In genomic region chr2:134657650-134658250, GRCh38 we compare ENCODE assay signal across 1 cellular context.
TF ChIP-seq lines count a peak whose summit lies in the region.

No MANE protein-coding gene starts in this region.

TF ChIP-seq in liver, 16 proteins besides CTCF, POLR2A, EP300 and RAD21 (continued from another document):
- TF ChIP-seq, protein P1, sequence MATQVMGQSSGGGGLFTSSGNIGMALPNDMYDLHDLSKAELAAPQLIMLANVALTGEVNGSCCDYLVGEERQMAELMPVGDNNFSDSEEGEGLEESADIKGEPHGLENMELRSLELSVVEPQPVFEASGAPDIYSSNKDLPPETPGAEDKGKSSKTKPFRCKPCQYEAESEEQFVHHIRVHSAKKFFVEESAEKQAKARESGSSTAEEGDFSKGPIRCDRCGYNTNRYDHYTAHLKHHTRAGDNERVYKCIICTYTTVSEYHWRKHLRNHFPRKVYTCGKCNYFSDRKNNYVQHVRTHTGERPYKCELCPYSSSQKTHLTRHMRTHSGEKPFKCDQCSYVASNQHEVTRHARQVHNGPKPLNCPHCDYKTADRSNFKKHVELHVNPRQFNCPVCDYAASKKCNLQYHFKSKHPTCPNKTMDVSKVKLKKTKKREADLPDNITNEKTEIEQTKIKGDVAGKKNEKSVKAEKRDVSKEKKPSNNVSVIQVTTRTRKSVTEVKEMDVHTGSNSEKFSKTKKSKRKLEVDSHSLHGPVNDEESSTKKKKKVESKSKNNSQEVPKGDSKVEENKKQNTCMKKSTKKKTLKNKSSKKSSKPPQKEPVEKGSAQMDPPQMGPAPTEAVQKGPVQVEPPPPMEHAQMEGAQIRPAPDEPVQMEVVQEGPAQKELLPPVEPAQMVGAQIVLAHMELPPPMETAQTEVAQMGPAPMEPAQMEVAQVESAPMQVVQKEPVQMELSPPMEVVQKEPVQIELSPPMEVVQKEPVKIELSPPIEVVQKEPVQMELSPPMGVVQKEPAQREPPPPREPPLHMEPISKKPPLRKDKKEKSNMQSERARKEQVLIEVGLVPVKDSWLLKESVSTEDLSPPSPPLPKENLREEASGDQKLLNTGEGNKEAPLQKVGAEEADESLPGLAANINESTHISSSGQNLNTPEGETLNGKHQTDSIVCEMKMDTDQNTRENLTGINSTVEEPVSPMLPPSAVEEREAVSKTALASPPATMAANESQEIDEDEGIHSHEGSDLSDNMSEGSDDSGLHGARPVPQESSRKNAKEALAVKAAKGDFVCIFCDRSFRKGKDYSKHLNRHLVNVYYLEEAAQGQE (IDR thresholded peaks at IDR 0.05), result no peak
